ENCODE assay signal across 21 cellular contexts in the genomic region with DNA sequence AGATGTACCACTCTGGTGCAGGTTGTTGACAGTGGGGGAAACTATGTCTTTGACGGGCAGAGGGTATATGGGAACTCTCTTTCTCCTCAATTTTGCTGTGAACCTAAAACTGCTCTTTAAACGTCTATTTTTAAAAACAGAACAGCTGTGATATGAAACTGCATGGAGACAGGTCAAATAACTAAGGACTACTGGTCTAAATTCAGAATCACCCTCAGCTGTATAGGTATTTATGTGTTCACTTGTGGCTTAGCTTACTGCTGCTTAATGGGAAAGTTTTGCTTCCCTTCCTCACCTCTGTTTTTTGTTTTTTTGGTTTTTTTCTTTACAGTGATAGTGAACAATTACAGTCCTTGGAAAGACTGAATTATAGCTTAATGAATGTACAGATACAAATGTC.
"Had no signal": no experiment of that assay in that cellular context is flagged by ENCODE, and none has a peak within 500 bp of the region (broad histone marks: within the 10 kb centered on the region; RNA-seq: fewer than 3 reads in every experiment).

No MANE protein-coding gene starts in this region.

- H3K27ac ChIP-seq: SJSA1, SK-N-MC had no signal

- DNase-seq: KBM-7, MV-4-11, NCI-H1048, NCI-H1105, NCI-H1417 treated with DMSO at 0.1 percent for 48 hours, NCI-H146, NCI-H1694 treated with DMSO at 0.1 percent for 48 hours, NCI-H1930, NCI-H2081, NCI-H2107, NCI-H226, NCI-H446, NCI-H510A, NCI-H524 treated with DMSO at 0.1 percent for 48 hours, NCI-H69, NCI-H774, Right ventricle myocardium superior, RPMI8226, SIG-M5 had no signal

- H3K27me3 ChIP-seq: SJSA1 had no signal

- H3K9me3 ChIP-seq: SJSA1 had no signal

- H3K4me3 ChIP-seq: SJSA1, SK-N-MC had no signal

- H3K36me3 ChIP-seq: SJSA1 had no signal
